Comparison of ENCODE assay signal across 8 cellular contexts in the genomic region with DNA sequence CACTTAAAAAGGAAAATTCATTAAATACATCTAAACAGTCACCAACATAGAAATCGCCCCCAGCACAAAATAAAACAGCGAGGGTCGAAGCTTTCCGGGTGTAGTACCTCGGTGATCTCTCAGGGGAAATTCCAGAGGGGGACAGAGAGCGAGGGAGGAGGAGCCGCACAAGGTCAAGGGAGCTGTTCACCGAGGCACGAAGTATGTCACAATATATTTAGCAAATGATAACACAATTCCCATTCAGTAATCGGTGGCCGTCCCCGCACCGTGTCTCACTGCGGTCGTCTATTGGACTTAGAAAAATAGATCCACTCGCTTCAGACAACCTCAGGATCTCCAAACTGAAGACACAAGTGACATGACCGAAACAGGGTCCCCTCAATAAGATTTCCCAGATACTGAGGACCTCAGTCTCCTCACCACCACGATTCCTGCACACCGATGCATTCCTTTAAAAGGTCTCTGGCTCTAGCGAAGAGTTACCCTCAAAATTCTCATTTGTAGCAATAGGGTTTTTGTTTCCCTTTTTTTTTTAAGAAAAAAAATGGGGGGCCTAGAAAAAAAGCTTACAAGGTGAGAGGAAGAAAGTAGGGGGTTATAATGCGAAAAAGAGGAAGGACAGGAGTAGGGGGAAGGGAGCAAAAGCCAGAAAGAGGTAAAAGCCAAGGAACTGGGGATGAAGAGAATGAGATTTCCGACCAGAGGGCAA. TPM values are rescaled to one million over a fixed set of nuclear protein-coding genes. Genes with fewer than 3 reads are reported as not detected.
DNase-seq lines count a peak whose midpoint lies in the region; ATAC-seq and TF ChIP-seq lines count a peak whose summit lies in the region.

No MANE protein-coding gene starts in this region.

- intact Hi-C loops in breast epithelium (cut with DNase I; ENCODE audit: low total_unique reads) = no loop called here

- H3K36me3 ChIP-seq in breast epithelium = no peaks in the 10 kb centered on the region

- DNase-seq in GM04504 (ENCODE audit: low read depth) (peak; percentile 7), NCI-H82 (lab: John Stamatoyannopoulos, UW) (peak; percentile 83), breast epithelium (ENCODE audit: low spot score in 2 of 2) (no peak), islet precursor cell (peak; percentile 76)
- no peak for DNase-seq in stimulated activated CD4-positive, alpha-beta T cell treated with anti-CD3 and anti-CD28 coated beads, Interleukin-2, amount 100 ng/mL, for 24 hours

- no peaks in the 10 kb centered on the region for H3K9me3 ChIP-seq in breast epithelium

- H3K4me3 ChIP-seq in breast epithelium = peak overlapping the region; percentile 82 to 96 (median 93)
- H3K4me3 ChIP-seq in skin epidermis = peak overlapping the region; percentile 69 to 95 (median 89)

- no peaks in the 10 kb centered on the region for H3K27me3 ChIP-seq in breast epithelium

- H3K27ac ChIP-seq in 22Rv1 (peak overlapping the region; percentile 54), breast epithelium (peak overlapping the region in 1 of 2 donors; percentile 86), skin epidermis (peak overlapping the region in 13 of 21 experiments; percentile 88 to 99 (median 95))

- ATAC-seq in GM18870 (IDR thresholded peaks at IDR 0.05; ENCODE audit: unreplicated experiment) = no peak

- no peak for TF ChIP-seq CTCF in 22Rv1 (IDR thresholded peaks at IDR 0.05)
- no peak for TF ChIP-seq CTCF in breast epithelium (IDR thresholded peaks at IDR 0.05)

- peaks cover 0 to 5% of the 10 kb centered on the region in 2 donors for H3K4me1 ChIP-seq in breast epithelium

- no peak for TF ChIP-seq POLR2A in breast epithelium (IDR thresholded peaks at IDR 0.05)

RNA-seq across cellular contexts. Expression of gene LPGAT1, which starts 1.1 kb away (rescaled TPM):
- 10 to 100 TPM; 39.0 to 61.1 (median 43.5) TPM for total RNA-seq in breast epithelium

Comparison
In these comparisons a context has a peak if more than half of its experiments do, and no peak if none do; other contexts are left out.
1. DNase-seq: peak in GM04504 (single experiment), NCI-H82 (single experiment) and islet precursor cell (single experiment); none in breast epithelium (0 of 2) and stimulated activated CD4-positive, alpha-beta T cell treated with anti-CD3 and anti-CD28 coated beads, Interleukin-2, amount 100 ng/mL, for 24 hours (0 of 2).